In the genomic region with DNA sequence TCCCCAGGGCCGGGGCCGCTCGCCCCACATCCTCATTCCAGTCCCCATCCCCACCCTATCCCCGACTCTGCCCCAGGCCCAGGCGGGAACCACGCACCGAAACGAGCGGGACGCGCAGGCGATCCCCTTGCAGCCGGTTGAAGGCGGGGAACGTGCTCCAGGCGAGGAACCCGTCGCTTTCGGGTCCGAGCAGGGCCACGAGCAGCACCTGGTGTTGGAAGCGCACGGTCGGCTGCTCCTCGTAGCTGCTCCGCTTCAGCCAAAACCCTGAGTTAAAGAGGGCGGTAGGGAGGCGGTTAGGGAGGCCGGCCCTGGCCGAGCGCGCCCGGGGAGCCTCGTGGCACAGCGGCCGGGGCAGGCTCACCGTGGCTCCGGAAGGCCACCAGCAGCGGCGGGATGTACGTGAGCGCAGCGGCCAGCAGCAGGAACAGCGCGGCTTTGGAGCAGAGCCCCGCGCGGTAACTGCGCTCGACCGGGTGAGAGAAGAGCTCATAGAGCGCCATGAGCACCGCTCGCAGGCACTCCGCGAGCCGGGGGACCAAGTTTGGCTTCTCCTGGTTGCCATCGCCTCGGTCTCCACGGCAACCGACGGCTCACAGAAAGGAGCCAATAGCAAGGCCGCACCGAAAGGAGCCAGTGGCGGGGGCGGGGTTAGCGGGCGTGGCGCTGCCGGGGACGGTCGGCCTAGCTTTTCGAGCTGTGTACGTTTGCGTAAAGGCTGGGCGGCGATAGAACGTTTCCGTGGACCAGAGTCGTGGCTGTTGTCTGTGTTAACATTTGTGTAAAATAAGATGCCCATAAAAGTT, we compare ENCODE assay signal across 8 cellular contexts. TPM values are rescaled to one million over a fixed set of nuclear protein-coding genes. Genes with fewer than 3 reads are reported as not detected.
A peak's percentile ranks its signal among the peaks of the same experiment; 100 is the strongest.
DNase-seq lines count a peak whose midpoint lies in the region; ATAC-seq lines count a peak whose summit lies in the region.

TMEM231 (minus strand) TSS at position 546 of the 806 bp plus-strand sequence; CDS start at position 503, 43 bp downstream.

- POLR2A ChIA-PET in activated CD4-positive, alpha-beta T cell treated with anti-CD3 and anti-CD28 coated beads for 36 hours (lab: Charles Lee) = interaction anchor here (0.8 to 1.2 kb wide), 6 partner anchors 9 to 122 kb away, joined by 3 to 10 read pairs (median 3); partner anchors contain the start of genes KARS1 and TERF2IP

- ATAC-seq in GM19023 (IDR thresholded peaks at IDR 0.05; ENCODE audit: unreplicated experiment) = peak; percentile 97
- peak; percentile 98 for ATAC-seq in HG03196 (IDR thresholded peaks at IDR 0.05; ENCODE audit: unreplicated experiment)
- ATAC-seq in activated CD4-positive, alpha-beta T cell treated with anti-CD3 and anti-CD28 coated beads for 36 hours = peak; percentile 98

- peak within 1 kb of the TSS; percentile 98 for H3K27ac ChIP-seq in cingulate gyrus (ENCODE audit: low read depth, low read length)
- peak within 1 kb of the TSS; percentile 80 for H3K27ac ChIP-seq in layer of hippocampus (ENCODE audit: low read depth, low read length)

- H3K9me3 Mint-ChIP-seq in activated CD4-positive, alpha-beta T cell treated with anti-CD3 and anti-CD28 coated beads for 36 hours (ENCODE audit: low read depth) = no peaks in the 10 kb centered on the region

- CTCF ChIA-PET in activated CD4-positive, alpha-beta T cell treated with anti-CD3 and anti-CD28 coated beads for 36 hours (lab: Charles Lee) = interaction anchor here (0.6 to 1.7 kb wide), 10 partner anchors 9 to 122 kb away, joined by 3 to 16 read pairs (median 4); partner anchors contain the start of genes GABARAPL2, KARS1 and TERF2IP

- H3K36me3 Mint-ChIP-seq in activated CD4-positive, alpha-beta T cell treated with anti-CD3 and anti-CD28 coated beads for 36 hours (ENCODE audit: low read depth) = peaks cover 1% of the 10 kb centered on the region

- H3K27ac Mint-ChIP-seq in activated CD4-positive, alpha-beta T cell treated with anti-CD3 and anti-CD28 coated beads for 36 hours = peak within 1 kb of the TSS; percentile 71

- peaks cover 7% of the 10 kb centered on the region for H3K4me1 Mint-ChIP-seq in activated CD4-positive, alpha-beta T cell treated with anti-CD3 and anti-CD28 coated beads for 36 hours

- intact Hi-C loops in activated CD4-positive, alpha-beta T cell treated with anti-CD3 and anti-CD28 coated beads for 36 hours (cut with DNase I, micrococcal nuclease) = loop anchor here (1.0 to 2.0 kb wide), 9 partner anchors 10 to 1635 kb away; partner anchors contain the start of genes ADAT1 (in 2 of the 2), GABARAPL2 (in 2 of the 2), TMEM170A (in 2 of the 2) and CFDP1 (in 1 of the 2)

- peak within 1 kb of the TSS; percentile 79 for H3K4me3 Mint-ChIP-seq in activated CD4-positive, alpha-beta T cell treated with anti-CD3 and anti-CD28 coated beads for 36 hours

- peaks cover 3% of the 10 kb centered on the region for H3K27me3 Mint-ChIP-seq in activated CD4-positive, alpha-beta T cell treated with anti-CD3 and anti-CD28 coated beads for 36 hours

- no peaks in the 10 kb centered on the region for H3K27me3 ChIP-seq in layer of hippocampus (ENCODE audit: control insufficient read depth, insufficient read depth, low read length)

- peak; percentile 74 to 84 for DNase-seq in AML-193 (lab: John Stamatoyannopoulos, UW)
- peak; percentile 87 for DNase-seq in NCI-H460 (ENCODE audit: extremely low read depth, low read depth)
- peak; percentile 99 for DNase-seq in activated CD4-positive, alpha-beta T cell treated with anti-CD3 and anti-CD28 coated beads for 36 hours
- DNase-seq in stimulated activated CD4-positive, alpha-beta T cell treated with anti-CD3 and anti-CD28 coated beads, Interleukin-1b, Interleukin-23, amount 100 ng/mL, for 24 hours (ENCODE audit: low read depth in 4 of 4, low spot score in 1 of 4) = peak; percentile 90 to 98 (median 94)

RNA-seq across cellular contexts. Expression of gene TMEM231, which starts in this region (rescaled TPM):
- 13.0 and 14.7 TPM in 2 replicates for total RNA-seq in NCI-H460 (2014; rRNA removed; shearing (Covaris generic))
- polyA plus RNA-seq in NCI-H460 (2014; cell fraction: nucleus; rRNA removed) = 13.6 and 20.2 TPM in 2 replicates
- total RNA-seq in activated CD4-positive, alpha-beta T cell treated with anti-CD3 and anti-CD28 coated beads for 36 hours = 1 to 10 TPM; 3.6 to 4.1 TPM

Comparison
In these comparisons a context has a peak if more than half of its experiments do, and no peak if none do; other contexts are left out.
1. Peak in every context shown above with its lines: DNase-seq, ATAC-seq and H3K27ac ChIP-seq.